ENCODE assay signal across 20 cellular contexts in genomic region chr4:72022553-72022952, GRCh38. TPM values are rescaled to one million over a fixed set of nuclear protein-coding genes. Genes with fewer than 3 reads are reported as not detected.
DNase-seq lines count a peak whose midpoint lies in the region; ATAC-seq and TF ChIP-seq lines count a peak whose summit lies in the region.
"Had no signal": no experiment of that assay in that cellular context is flagged by ENCODE, and none has a peak within 500 bp of the region (broad histone marks: within the 10 kb centered on the region; RNA-seq: fewer than 3 reads in every experiment).

No MANE protein-coding gene starts in this region.

- H3K9me2 ChIP-seq in OCI-LY7 (ENCODE audit: insufficient read depth, low read length): no peaks in the 10 kb centered on the region

- H3K79me1 ChIP-seq in neuronal stem cell (ENCODE audit: low read depth, low read length): no peaks in the 10 kb centered on the region

- peak; percentile 1 for DNase-seq in OCI-LY7 (ENCODE audit: low spot score)
- no peak for DNase-seq in NCI-H345 treated with DMSO at 0.1 percent for 48 hours (lab: John Stamatoyannopoulos, UW; ENCODE audit: unreplicated experiment)
- no peak for DNase-seq in neuronal stem cell (ENCODE audit: low spot score)
- no peak for DNase-seq in LoVo (ENCODE audit: low spot score)
- DNase-seq: ACHN; C1 segment of cervical spinal cord; Calu3; CD4-positive, alpha-beta T cell; DMS 273 treated with DMSO at 0.1 percent for 48 hours; DMS79; HCEC 1CT; HFFc6 had no signal

- no peak overlapping the region for H2AK5ac ChIP-seq in neuronal stem cell (ENCODE audit: low read depth, low read length)

- H2BK5ac ChIP-seq in neuronal stem cell (ENCODE audit: low read length): no peak overlapping the region

- no peaks in the 10 kb centered on the region for H3K36me3 ChIP-seq in OCI-LY7 (ENCODE audit: insufficient read depth, low read length)
- no peaks in the 10 kb centered on the region for H3K36me3 ChIP-seq in neuronal stem cell (replicated peaks in 1 of 2; ENCODE audit: control insufficient read depth in 2 of 2, insufficient read depth in 2 of 2, low read length in 2 of 2)

- BruUV-seq in OCI-LY7 (replicated peaks; lab: Mats Ljungman, UMichigan): no TSS peak

- CTCF ChIA-PET in OCI-LY7 (lab: Charles Lee; ENCODE audit: unreplicated experiment): no interaction called here

- no peak overlapping the region for H4K91ac ChIP-seq in neuronal stem cell (ENCODE audit: low read depth, low read length, poor library complexity)

- no peak overlapping the region for H3K4me3 ChIP-seq in OCI-LY7 (ENCODE audit: low read depth, low read length, poor library complexity, severe bottlenecking)
- H3K4me3 ChIP-seq in neuronal stem cell (ENCODE audit: low read length in 2 of 2): no peak overlapping the region

- no peak overlapping the region for H3K14ac ChIP-seq in neuronal stem cell (ENCODE audit: low read length)

- no peak overlapping the region for H4K8ac ChIP-seq in neuronal stem cell (ENCODE audit: low read depth, low read length)

- H2AFZ ChIP-seq in OCI-LY7 (ENCODE audit: low read length) (no peak overlapping the region), neuronal stem cell (ENCODE audit: low read length) (no peak overlapping the region)

- H3K79me2 ChIP-seq in OCI-LY7 (ENCODE audit: insufficient read depth, low read depth, low read length): no peaks in the 10 kb centered on the region

- no peaks in the 10 kb centered on the region for H3K4me1 ChIP-seq in OCI-LY7 (ENCODE audit: insufficient read depth, low read length, poor library complexity, severe bottlenecking)
- no peaks in the 10 kb centered on the region for H3K4me1 ChIP-seq in neuronal stem cell (ENCODE audit: control insufficient read depth in 2 of 2, insufficient read depth in 1 of 2, low read depth in 1 of 2, low read length in 2 of 2)

- H3K18ac ChIP-seq in neuronal stem cell (ENCODE audit: low read length): no peak overlapping the region

- H3K4ac ChIP-seq in neuronal stem cell (ENCODE audit: low read length): no peak overlapping the region

- H2BK15ac ChIP-seq in neuronal stem cell (ENCODE audit: low read length): no peak overlapping the region

- ATAC-seq in GM18499 (IDR thresholded peaks at IDR 0.05; ENCODE audit: insufficient read depth, unreplicated experiment) (peak; percentile 41), GM18868 (IDR thresholded peaks at IDR 0.05; ENCODE audit: unreplicated experiment) (peak; percentile 61), GM21786 (IDR thresholded peaks at IDR 0.05; ENCODE audit: unreplicated experiment) (peak; percentile 43), HG03439 (IDR thresholded peaks at IDR 0.05; ENCODE audit: unreplicated experiment) (no peak)

- no CpG with 5 or more reads among the region's 1 CpG for WGBS in neuronal stem cell (ENCODE audit: extremely low coverage in 2 of 2, insufficient read length in 2 of 2, insufficient replicate concordance in 1 of 2), 2 donors

- H3K27me3 ChIP-seq in neuronal stem cell (ENCODE audit: control insufficient read depth in 3 of 3, insufficient read depth in 3 of 3, low read depth in 1 of 3, low read length in 3 of 3): no peaks in the 10 kb centered on the region

- H3K9me3 ChIP-seq in OCI-LY7 (ENCODE audit: low read length) (no peaks in the 10 kb centered on the region), neuronal stem cell (replicated peaks in 1 of 2; ENCODE audit: control insufficient read depth in 2 of 2, insufficient read depth in 1 of 2, low read depth in 1 of 2, low read length in 2 of 2) (no peaks in the 10 kb centered on the region)

- intact Hi-C loops in OCI-LY7 (cut with micrococcal nuclease; ENCODE audit: unreplicated experiment): no loop called here

- POLR2A ChIA-PET in OCI-LY7 (lab: Charles Lee): no interaction called here

- no peak overlapping the region for H3K23ac ChIP-seq in neuronal stem cell (ENCODE audit: low read depth, low read length, poor library complexity)

- H2BK12ac ChIP-seq in neuronal stem cell (ENCODE audit: low read length): no peak overlapping the region

- no peak overlapping the region for H3K4me2 ChIP-seq in OCI-LY7 (ENCODE audit: low read length)
- no peak overlapping the region for H3K4me2 ChIP-seq in neuronal stem cell (ENCODE audit: insufficient read depth, low read length, poor library complexity, severe bottlenecking)
- H3K4me2 ChIP-seq: KMS-11 had no signal

- H4K20me1 ChIP-seq in OCI-LY7 (ENCODE audit: insufficient read depth, low read length): no peaks in the 10 kb centered on the region

- H2BK120ac ChIP-seq in neuronal stem cell (ENCODE audit: low read depth, low read length): no peak overlapping the region

- H3K9ac ChIP-seq in neuronal stem cell (ENCODE audit: low read depth, low read length, poor library complexity): no peak overlapping the region
- H3K9ac ChIP-seq: KMS-11 had no signal

- no peak for TF ChIP-seq CTCF in OCI-LY7 (conservative IDR thresholded peaks at IDR 0.05; ENCODE audit: low read length)

- no peak overlapping the region for H3K27ac ChIP-seq in OCI-LY7 (ENCODE audit: low read depth, low read length, poor library complexity, severe bottlenecking)
- H3K27ac ChIP-seq in neuronal stem cell (replicated peaks; ENCODE audit: low read length): no peak overlapping the region
- H3K27ac ChIP-seq: KMS-11 had no signal

RNA-seq across cellular contexts. Expression of gene NPFFR2, which starts 9.2 kb away (rescaled TPM):
- not detected in 2 replicates for total RNA-seq in OCI-LY7 (2014; rRNA removed; shearing (Covaris generic))
- total RNA-seq in OCI-LY7 (2022): not detected in 2 replicates
- polyA plus RNA-seq in neuronal stem cell (2013, experiment 1 of 2): 0.13 TPM
- 0.17 TPM for polyA plus RNA-seq in neuronal stem cell (2013, experiment 2 of 2)
- total RNA-seq: A172; CD4-positive, alpha-beta T cell; HFFc6; HT-29 had no signal
- polyA plus RNA-seq: IgD-negative memory B cell had no signal
